12 cellular contexts compared by ENCODE assay signal in the genomic region with DNA sequence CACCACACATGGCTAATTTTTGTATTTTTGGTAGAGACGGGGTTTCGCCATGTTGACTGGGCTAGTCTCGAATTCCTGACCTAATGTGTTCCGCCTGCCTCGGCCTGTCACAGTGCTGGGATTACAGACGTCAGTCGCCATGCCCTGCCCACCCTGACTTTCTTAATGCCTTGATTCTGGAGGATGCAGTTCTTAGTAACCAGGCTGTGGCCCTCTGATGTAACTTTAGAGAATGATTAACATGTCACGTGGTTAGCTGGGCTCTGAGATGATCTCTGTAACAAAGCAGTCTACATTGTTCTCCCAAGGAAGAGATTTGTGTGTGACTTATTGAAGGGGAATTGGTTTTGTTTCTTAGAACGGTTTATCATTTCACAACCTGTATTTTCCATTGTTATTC. TPM values are rescaled to one million over a fixed set of nuclear protein-coding genes. Genes with fewer than 3 reads are reported as not detected.
DNase-seq lines count a peak whose midpoint lies in the region; ATAC-seq and TF ChIP-seq lines count a peak whose summit lies in the region.
"Had no signal": no experiment of that assay in that cellular context is flagged by ENCODE, and none has a peak within 500 bp of the region (broad histone marks: within the 10 kb centered on the region; RNA-seq: fewer than 3 reads in every experiment).

No MANE protein-coding gene starts in this region.

- 91% methylated on average over 9 of the region's 9 CpGs for whole genome bisulfite sequencing in right cardiac atrium

- ATAC-seq in GM18870 (IDR thresholded peaks at IDR 0.05; ENCODE audit: unreplicated experiment) (peak; percentile 92), HG03196 (IDR thresholded peaks at IDR 0.05; ENCODE audit: unreplicated experiment) (peak; percentile 69), mucosa of descending colon (peak; percentile 38), HG03521 (IDR thresholded peaks at IDR 0.05; ENCODE audit: unreplicated experiment) (no peak), right cardiac atrium (no peak)

- no peaks in the 10 kb centered on the region for H3K36me3 ChIP-seq in mucosa of descending colon (ENCODE audit: low read depth)

- TF ChIP-seq CTCF in mucosa of descending colon (IDR thresholded peaks at IDR 0.05), result no peak

- peak in 10 of 61 donors; percentile 2 to 42 (median 18) for DNase-seq in caudate nucleus (lab: John Stamatoyannopoulos, UW)
- peak in 1 of 3 donors; percentile 3 for DNase-seq in mucosa of descending colon
- DNase-seq in NCI-H1417 (lab: John Stamatoyannopoulos, UW), result no peak
- no peak for DNase-seq in right cardiac atrium
- DNase-seq in SIG-M5 treated with dmso at 0.1 percent for 504 hours (lab: John Stamatoyannopoulos, UW; ENCODE audit: unreplicated experiment), result no peak
- DNase-seq: activated CD4-positive, alpha-beta T cell treated with anti-CD3 and anti-CD28 coated beads for 4 hours; stimulated activated naive CD4-positive, alpha-beta T cell had no signal

- H3K27ac ChIP-seq in caudate nucleus (ENCODE audit: low read depth, low read length) (peak overlapping the region; percentile 72), right cardiac atrium (ENCODE audit: low read length) (no peak overlapping the region)
- H3K27ac ChIP-seq: RWPE1 had no signal

- H3K9me3 ChIP-seq in mucosa of descending colon, result no peaks in the 10 kb centered on the region
- H3K9me3 ChIP-seq in right cardiac atrium (ENCODE audit: control insufficient read depth, low read length), result no peaks in the 10 kb centered on the region

- H3K4me3 ChIP-seq in mucosa of descending colon, result no peak overlapping the region
- H3K4me3 ChIP-seq in right cardiac atrium (ENCODE audit: low read length), result no peak overlapping the region
- H3K4me3 ChIP-seq: smooth muscle cell had no signal

- intact Hi-C loops in mucosa of descending colon (cut with DNase I, micrococcal nuclease), result no loop called here
- intact Hi-C loops in right cardiac atrium (cut with DNase I), result no loop called here

- H3K27me3 ChIP-seq in right cardiac atrium (ENCODE audit: control insufficient read depth, insufficient read depth), result no peaks in the 10 kb centered on the region

- H3K4me1 ChIP-seq in mucosa of descending colon (ENCODE audit: low read depth) (no peaks in the 10 kb centered on the region), right cardiac atrium (ENCODE audit: control insufficient read depth, insufficient read depth, low read length) (no peaks in the 10 kb centered on the region)

RNA-seq across cellular contexts. Expression of a gene that starts 30.6 kb away (rescaled TPM):
- total RNA-seq in mucosa of descending colon (10 to 100 TPM in 2 of 3 donors, 1 to 10 TPM in 1; 7.6 to 69.3 (median 21.0) TPM), right cardiac atrium (100 to 1,000 TPM; 324 to 377 (median 344) TPM)
- 78.6 TPM for polyA plus RNA-seq in right cardiac atrium

Comparison
In these comparisons a context has a peak if more than half of its experiments do, and no peak if none do; other contexts are left out.
1. ATAC-seq: peak in GM18870 (single experiment), HG03196 (single experiment) and mucosa of descending colon (single experiment); none in HG03521 (single experiment) and right cardiac atrium (0 of 2).
2. RNA of a gene that starts 30.6 kb away (total RNA-seq): 324 to 377 TPM in right cardiac atrium; 7.6 to 69.3 TPM in mucosa of descending colon; every median in the first group is over 4 times any median in the second.